1 cellular context compared by ENCODE assay signal in genomic region chr17:18219016-18219415, GRCh38.
TF ChIP-seq lines count a peak whose summit lies in the region.

No MANE protein-coding gene starts in this region.

TF ChIP-seq in IMR-90, 13 proteins besides CTCF, POLR2A, EP300 and RAD21:
- TF ChIP-seq RFX5 (IDR thresholded peaks at IDR 0.05; ENCODE audit: low read depth, low read length) (no peak), SMC3 (IDR thresholded peaks at IDR 0.05; ENCODE audit: low read depth, low read length) (no peak), CEBPB (IDR thresholded peaks at IDR 0.05; ENCODE audit: low read depth, low read length) (no peak), BHLHE40 (IDR thresholded peaks at IDR 0.05; ENCODE audit: low read depth, low read length) (no peak), NFE2L2 (IDR thresholded peaks at IDR 0.05; ENCODE audit: low read depth, low read length) (no peak), CHD1 (IDR thresholded peaks at IDR 0.05; ENCODE audit: low read depth, low read length) (no peak), MAFK (IDR thresholded peaks at IDR 0.05; ENCODE audit: low read depth, low read length) (no peak), ELK1 (IDR thresholded peaks at IDR 0.05; ENCODE audit: borderline replicate concordance, low read depth, low read length) (no peak), MAZ (IDR thresholded peaks at IDR 0.05; ENCODE audit: borderline replicate concordance, low read depth, low read length) (no peak), MXI1 (IDR thresholded peaks at IDR 0.05; ENCODE audit: borderline replicate concordance, low read depth, low read length) (no peak)
- TF ChIP-seq, protein P1, sequence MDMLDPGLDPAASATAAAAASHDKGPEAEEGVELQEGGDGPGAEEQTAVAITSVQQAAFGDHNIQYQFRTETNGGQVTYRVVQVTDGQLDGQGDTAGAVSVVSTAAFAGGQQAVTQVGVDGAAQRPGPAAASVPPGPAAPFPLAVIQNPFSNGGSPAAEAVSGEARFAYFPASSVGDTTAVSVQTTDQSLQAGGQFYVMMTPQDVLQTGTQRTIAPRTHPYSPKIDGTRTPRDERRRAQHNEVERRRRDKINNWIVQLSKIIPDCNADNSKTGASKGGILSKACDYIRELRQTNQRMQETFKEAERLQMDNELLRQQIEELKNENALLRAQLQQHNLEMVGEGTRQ (IDR thresholded peaks at IDR 0.05; ENCODE audit: low read depth, low read length) = no peak
